In the genomic region with DNA sequence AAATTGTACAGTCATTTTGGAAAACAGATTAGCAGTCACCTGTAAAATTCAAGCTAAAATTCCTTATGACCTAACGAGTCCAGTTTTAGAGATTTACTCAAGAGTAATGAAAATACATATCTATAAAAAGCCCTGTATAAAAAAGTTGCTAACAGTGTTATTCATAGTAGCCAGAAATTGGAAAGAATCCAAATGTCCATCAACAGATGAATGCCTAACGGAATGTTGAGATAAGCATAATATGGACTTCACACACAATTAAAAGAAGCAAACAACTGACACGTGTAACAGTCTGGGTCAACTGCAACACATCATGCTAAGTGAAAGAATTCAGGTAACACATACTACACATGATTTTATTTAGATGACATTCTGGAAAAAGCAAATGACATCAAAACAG, we compare ENCODE assay signal across 27 cellular contexts.
"Had no signal": no experiment of that assay in that cellular context is flagged by ENCODE, and none has a peak within 500 bp of the region (broad histone marks: within the 10 kb centered on the region; RNA-seq: fewer than 3 reads in every experiment).

No MANE protein-coding gene starts in this region.

- ATAC-seq: left lobe of liver; natural killer cell; psoas muscle; sciatic nerve; stimulated activated naive B cell treated with anti-CD40 and anti-IgM and Interleukin-4, amounts not matched to agents 10 μg/mL and 1 μg/mL and 100 μg/mL, for 72 hours; stimulated activated naive CD8-positive, alpha-beta T cell treated with anti-CD3 and anti-CD28 coated beads, Interleukin-15, Interleukin-2, amounts not matched to agents 100 U/mL and 50 U/mL, for 24 hours; upper lobe of right lung had no signal

- H3K27ac ChIP-seq: hepatocyte, neural progenitor cell, neutrophil, parathyroid adenoma, psoas muscle, skin epidermis, stomach, testis, tibial artery, upper lobe of right lung had no signal

- H3K4me1 ChIP-seq: neural progenitor cell, parathyroid adenoma, psoas muscle, stomach, testis, tibial artery, upper lobe of right lung had no signal

- H3K4me3 ChIP-seq: hepatocyte, lung, neural progenitor cell, psoas muscle, skin epidermis, stomach, testis, tibial artery, upper lobe of right lung had no signal

- H3K27me3 ChIP-seq: hepatocyte, neural progenitor cell, neutrophil, stomach, testis, tibial artery, upper lobe of right lung had no signal

- DNase-seq: islet precursor cell; mesendoderm; naive B cell; natural killer cell; nephron progenitor cell; occipital lobe; psoas muscle; right cardiac atrium; stimulated activated CD4-positive, alpha-beta T cell treated with anti-CD3 and anti-CD28 coated beads, Interleukin-12 subunit alpha, Interleukin-12 subunit beta, amount 100 ng/mL, for 4 hours; stimulated activated CD4-positive, alpha-beta T cell treated with anti-CD3 and anti-CD28 coated beads, Interleukin-15, amount 100 ng/mL, for 24 hours; stimulated activated CD4-positive, alpha-beta T cell treated with anti-CD3 and anti-CD28 coated beads, Interleukin-2, amount 100 ng/mL, for 24 hours; stimulated activated CD4-positive, alpha-beta T cell treated with anti-CD3 and anti-CD28 coated beads, Interleukin-4, amount 100 ng/mL, for 1 hour; stimulated activated naive B cell treated with anti-CD40 and anti-IgM and Interleukin-4, amounts not matched to agents 10 μg/mL and 1 μg/mL and 100 μg/mL, for 72 hours; stimulated activated naive CD8-positive, alpha-beta T cell treated with anti-CD3 and anti-CD28 coated beads, Interleukin-15, Interleukin-2, amounts not matched to agents 100 U/mL and 50 U/mL, for 24 hours; stomach; testis; tibial artery; trophoblast cell; upper lobe of right lung had no signal
